ENCODE assay signal across 17 cellular contexts in the genomic region with DNA sequence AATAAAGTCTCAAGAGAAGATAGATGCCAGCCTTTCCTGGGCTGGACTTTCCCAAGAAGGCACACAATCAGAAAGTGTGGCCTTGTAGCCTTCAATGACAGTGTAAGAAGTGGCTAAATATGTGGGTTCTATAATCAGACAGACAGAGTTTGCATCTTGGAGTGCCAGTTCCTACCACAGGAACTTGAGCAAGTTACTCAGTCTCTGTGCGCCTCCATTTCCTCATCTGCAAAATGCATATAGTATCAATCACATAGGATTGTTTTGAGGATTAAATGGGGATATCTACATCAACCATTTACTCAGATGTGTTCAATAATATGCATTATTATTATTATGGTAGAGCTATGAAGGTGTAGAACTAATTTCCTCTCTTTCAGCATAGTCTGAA.
A peak's percentile ranks its signal among the peaks of the same experiment; 100 is the strongest.
DNase-seq lines count a peak whose midpoint lies in the region; ATAC-seq and TF ChIP-seq lines count a peak whose summit lies in the region.
"Had no signal": no experiment of that assay in that cellular context is flagged by ENCODE, and none has a peak within 500 bp of the region (broad histone marks: within the 10 kb centered on the region; RNA-seq: fewer than 3 reads in every experiment).

No MANE protein-coding gene starts in this region.

- H2AFZ ChIP-seq in osteoblast (ENCODE audit: low read length), result no peak overlapping the region
- H2AFZ ChIP-seq: PC-9 had no signal

- no peaks in the 10 kb centered on the region for H3K9me3 Mint-ChIP-seq in activated CD8-positive, alpha-beta T cell treated with anti-CD3 and anti-CD28 coated beads, Interleukin-2, amount 10 ng/mL, durations not matched to agents 7 days and 5 days (ENCODE audit: insufficient read depth)
- H3K9me3 Mint-ChIP-seq: CD8-positive, alpha-beta memory T cell had no signal

- in situ Hi-C loops in gastrocnemius medialis (cut with MboI; ENCODE audit: low sequenced_read_pairs in 4 of 4), result no loop called here

- H3K27ac Mint-ChIP-seq in activated CD8-positive, alpha-beta T cell treated with anti-CD3 and anti-CD28 coated beads, Interleukin-2, amount 10 ng/mL, durations not matched to agents 7 days and 5 days, result no peak overlapping the region
- H3K27ac Mint-ChIP-seq: CD8-positive, alpha-beta memory T cell had no signal

- H3K36me3 Mint-ChIP-seq in activated CD8-positive, alpha-beta T cell treated with anti-CD3 and anti-CD28 coated beads, Interleukin-2, amount 10 ng/mL, durations not matched to agents 7 days and 5 days (ENCODE audit: low read depth), result no peaks in the 10 kb centered on the region
- H3K36me3 Mint-ChIP-seq: CD8-positive, alpha-beta memory T cell had no signal

- intact Hi-C loops in gastrocnemius medialis (cut with DNase I; ENCODE audit: low total_unique reads), result no loop called here

- H3K27ac ChIP-seq in HL-60 (replicated peaks) (peak overlapping the region; percentile 9; the same call in 1 of the 2 replicates), gastrocnemius medialis (peak overlapping the region in 3 of 4 donors; percentile 61 to 74 (median 68)), osteoblast (ENCODE audit: low read depth, low read length) (no peak overlapping the region)
- H3K27ac ChIP-seq: PC-9, RWPE1 had no signal

- H3K79me2 ChIP-seq in osteoblast (ENCODE audit: insufficient read depth, low read length), result no peaks in the 10 kb centered on the region

- no peaks in the 10 kb centered on the region for H3K4me1 Mint-ChIP-seq in activated CD8-positive, alpha-beta T cell treated with anti-CD3 and anti-CD28 coated beads, Interleukin-2, amount 10 ng/mL, durations not matched to agents 7 days and 5 days (ENCODE audit: low read depth)
- H3K4me1 Mint-ChIP-seq: CD8-positive, alpha-beta memory T cell had no signal

- POLR2A ChIA-PET in activated CD8-positive, alpha-beta T cell treated with anti-CD3 and anti-CD28 coated beads, Interleukin-2, amount 10 ng/mL, durations not matched to agents 7 days and 5 days (lab: Charles Lee), result no interaction called here

- H3K36me3 ChIP-seq in gastrocnemius medialis (no peaks in the 10 kb centered on the region), osteoblast (ENCODE audit: insufficient read depth, low read length) (no peaks in the 10 kb centered on the region)
- H3K36me3 ChIP-seq: HAP-1 had no signal

- no peak overlapping the region for H3K4me2 ChIP-seq in osteoblast (ENCODE audit: insufficient read depth, low read length)
- H3K4me2 ChIP-seq: PC-9 had no signal

- no peak for TF ChIP-seq POLR2A in gastrocnemius medialis (IDR thresholded peaks at IDR 0.05)

- H3K9me3 ChIP-seq in gastrocnemius medialis (no peaks in the 10 kb centered on the region), osteoblast (ENCODE audit: low read depth, low read length) (no peaks in the 10 kb centered on the region)
- H3K9me3 ChIP-seq: HAP-1 had no signal

- no peaks in the 10 kb centered on the region for H3K27me3 Mint-ChIP-seq in activated CD8-positive, alpha-beta T cell treated with anti-CD3 and anti-CD28 coated beads, Interleukin-2, amount 10 ng/mL, durations not matched to agents 7 days and 5 days (ENCODE audit: low read depth)
- H3K27me3 Mint-ChIP-seq: CD8-positive, alpha-beta memory T cell had no signal

- H3K4me3 Mint-ChIP-seq in activated CD8-positive, alpha-beta T cell treated with anti-CD3 and anti-CD28 coated beads, Interleukin-2, amount 10 ng/mL, durations not matched to agents 7 days and 5 days, result no peak overlapping the region

- peaks cover 22 to 31% of the 10 kb centered on the region in 2 donors for H3K4me1 ChIP-seq in gastrocnemius medialis
- no peaks in the 10 kb centered on the region for H3K4me1 ChIP-seq in osteoblast (ENCODE audit: insufficient read depth, low read length)

- no peak for ATAC-seq in gastrocnemius medialis
- ATAC-seq in activated CD8-positive, alpha-beta T cell treated with anti-CD3 and anti-CD28 coated beads, Interleukin-2, amount 10 ng/mL, durations not matched to agents 7 days and 5 days, result no peak
- no peak for ATAC-seq in GM21515 (IDR thresholded peaks at IDR 0.05; ENCODE audit: unreplicated experiment)

- CTCF ChIA-PET in activated CD8-positive, alpha-beta T cell treated with anti-CD3 and anti-CD28 coated beads, Interleukin-2, amount 10 ng/mL, durations not matched to agents 7 days and 5 days (lab: Charles Lee), result no interaction called here

- H4K20me1 ChIP-seq in osteoblast (ENCODE audit: insufficient read depth, low read length), result no peaks in the 10 kb centered on the region

- H3K27me3 ChIP-seq in HL-60 (ENCODE audit: insufficient read depth, poor library complexity, severe bottlenecking) (no peaks in the 10 kb centered on the region), gastrocnemius medialis (no peaks in the 10 kb centered on the region), osteoblast (ENCODE audit: insufficient read depth, low read length) (no peaks in the 10 kb centered on the region)

- H3K4me3 ChIP-seq in HL-60 (replicated peaks; ENCODE audit: insufficient read depth, low read length), result no peak overlapping the region
- H3K4me3 ChIP-seq in gastrocnemius medialis, result no peak overlapping the region
- H3K4me3 ChIP-seq in osteoblast (ENCODE audit: insufficient read depth, low read length), result no peak overlapping the region
- H3K4me3 ChIP-seq: HAP-1, PC-9 had no signal

- no peak for TF ChIP-seq CTCF in HL-60 (IDR thresholded peaks at IDR 0.05; ENCODE audit: insufficient read depth, low read length)
- TF ChIP-seq CTCF in gastrocnemius medialis (IDR thresholded peaks at IDR 0.05 in 4 of 5, conservative IDR thresholded peaks at IDR 0.05 in 1 of 5), result no peak
- no peak for TF ChIP-seq CTCF in osteoblast (IDR thresholded peaks at IDR 0.05; ENCODE audit: extremely low read depth, low read depth, low read length)

- DNase-seq in HL-60 (ENCODE audit: low read depth in 1 of 2, low spot score in 1 of 2) (peak in 1 of 2 experiments; percentile 55), Kasumi-1 (lab: John Stamatoyannopoulos, UW) (peak; percentile 33 to 48), UCSD-AML1 (lab: John Stamatoyannopoulos, UW; ENCODE audit: unreplicated experiment) (peak; percentile 11), gastrocnemius medialis (no peak), osteoblast (ENCODE audit: insufficient read length, low spot score, missing footprints) (no peak)
- DNase-seq in activated CD8-positive, alpha-beta T cell treated with anti-CD3 and anti-CD28 coated beads, Interleukin-2, amount 10 ng/mL, durations not matched to agents 7 days and 5 days, result no peak
- DNase-seq: C1 segment of cervical spinal cord; CD8-positive, alpha-beta memory T cell; NCI-H1694 treated with DMSO at 0.1 percent for 48 hours; NCI-H2107; NCI-H510A; NCI-H774; PC-9; SIG-M5 had no signal

Comparison
In these comparisons a context has a peak if more than half of its experiments do, and no peak if none do; other contexts are left out.
1. DNase-seq: peak in Kasumi-1 (2 of 2) and UCSD-AML1 (single experiment); none in gastrocnemius medialis (0 of 2), activated CD8-positive, alpha-beta T cell treated with anti-CD3 and anti-CD28 coated beads, Interleukin-2, amount 10 ng/mL, durations not matched to agents 7 days and 5 days (single experiment) and osteoblast (single experiment).